In the genomic region with DNA sequence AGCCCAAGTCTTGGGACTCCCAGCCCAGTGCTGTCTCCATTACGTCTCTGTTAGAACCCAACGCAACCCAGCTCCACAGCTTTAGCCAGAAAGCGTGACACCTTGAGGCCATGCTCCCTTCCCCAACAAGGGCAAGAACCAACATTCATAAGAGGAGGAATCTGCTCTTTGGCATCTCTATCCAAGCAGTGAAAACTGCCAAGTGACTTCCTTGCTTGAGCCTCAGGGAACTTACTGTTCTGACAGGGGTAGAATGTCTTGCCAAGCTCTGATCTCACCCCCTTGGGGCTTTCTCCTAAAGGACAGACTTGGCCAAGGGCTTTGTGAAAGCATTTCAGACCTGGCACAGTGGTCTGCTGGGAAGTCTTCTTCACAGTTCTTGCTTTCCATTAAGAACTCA, we compare ENCODE assay signal across 18 cellular contexts. TPM values are rescaled to one million over a fixed set of nuclear protein-coding genes. Genes with fewer than 3 reads are reported as not detected.
"Had no signal": no experiment of that assay in that cellular context is flagged by ENCODE, and none has a peak within 500 bp of the region (broad histone marks: within the 10 kb centered on the region; RNA-seq: fewer than 3 reads in every experiment).

No MANE protein-coding gene starts in this region.

- H3K27ac ChIP-seq: epithelial cell of prostate, esophagus squamous epithelium, hepatocyte, ovary, sigmoid colon, skin epidermis, stomach, thoracic aorta had no signal

- H3K27me3 ChIP-seq: hepatocyte, ovary, sigmoid colon, stomach had no signal

- H3K36me3 ChIP-seq: esophagus squamous epithelium, ovary, sigmoid colon, stomach, thoracic aorta had no signal

- DNase-seq: effector memory CD8-positive, alpha-beta T cell; esophagus squamous epithelium; kidney; left colon; mammary epithelial cell; naive thymus-derived CD4-positive, alpha-beta T cell; ovary; sigmoid colon; stimulated activated CD4-positive, alpha-beta T cell treated with anti-CD3 and anti-CD28 coated beads, Interleukin-2, amount 100 ng/mL, for 24 hours; stimulated activated naive CD4-positive, alpha-beta T cell; stomach; substantia nigra; trophoblast cell had no signal

- H3K9me3 ChIP-seq: esophagus squamous epithelium, ovary, sigmoid colon, stomach, thoracic aorta had no signal

- H3K4me3 ChIP-seq: esophagus squamous epithelium, hepatocyte, ovary, sigmoid colon, skin epidermis, stomach, thoracic aorta had no signal

- ATAC-seq: effector memory CD8-positive, alpha-beta T cell; left colon; naive thymus-derived CD4-positive, alpha-beta T cell had no signal

RNA-seq across cellular contexts. Expression of gene SYT6, which starts 56.6 kb away (rescaled TPM):
- total RNA-seq: esophagus squamous epithelium; mammary epithelial cell; mesenteric fat pad; naive thymus-derived CD4-positive, alpha-beta T cell had no signal
